In the genomic region with DNA sequence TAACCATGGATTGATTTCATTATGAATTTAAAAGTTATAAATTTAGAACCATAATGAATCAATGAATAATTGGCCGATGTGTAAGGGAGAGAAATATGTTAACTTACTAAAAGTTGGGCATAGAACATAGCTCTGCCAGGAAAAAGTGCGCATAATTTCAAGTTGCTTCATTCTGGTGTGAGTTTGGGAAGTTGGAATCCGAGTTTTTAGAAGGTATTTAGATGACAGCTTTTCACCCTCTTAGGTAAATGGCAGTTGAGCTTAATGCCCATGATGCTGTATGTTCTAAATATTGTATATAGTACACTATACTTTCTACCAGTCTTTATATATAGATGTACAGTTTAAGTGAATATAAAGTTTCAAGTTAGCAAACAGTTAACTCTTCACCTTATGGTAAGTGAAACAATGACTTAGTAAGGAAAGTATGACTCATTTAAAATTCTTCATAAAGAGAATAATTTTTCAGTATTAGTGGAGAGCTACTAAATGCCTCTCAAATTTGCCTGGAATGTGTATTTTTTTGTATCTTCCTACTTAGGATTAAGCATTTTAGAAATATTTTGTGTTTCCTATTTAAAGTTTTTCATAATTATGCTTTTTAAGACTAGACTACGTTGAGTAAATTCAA, we compare ENCODE assay signal across 9 cellular contexts. TPM values are rescaled to one million over a fixed set of nuclear protein-coding genes. Genes with fewer than 3 reads are reported as not detected.
DNase-seq lines count a peak whose midpoint lies in the region; ATAC-seq, FAIRE-seq and TF ChIP-seq lines count a peak whose summit lies in the region.
"Had no signal": no experiment of that assay in that cellular context is flagged by ENCODE, and none has a peak within 500 bp of the region (broad histone marks: within the 10 kb centered on the region; RNA-seq: fewer than 3 reads in every experiment).

No MANE protein-coding gene starts in this region.

- intact Hi-C loops in heart left ventricle (cut with DNase I), result loop anchor here in 8 of 10 donors (5.0 to 10.0 kb wide), 5 partner anchors 71 to 381 kb away; a partner anchor contains a TSS
- intact Hi-C loops in left ventricle myocardium superior (cut with micrococcal nuclease), result no loop called here
- intact Hi-C loops in transverse colon (cut with DNase I; ENCODE audit: low total_unique reads), result no loop called here

- no peak for TF ChIP-seq EP300 in transverse colon (IDR thresholded peaks at IDR 0.05; ENCODE audit: low read depth)

- H3K4me1 ChIP-seq in heart left ventricle, result peaks cover 0 to 46% (median 30%) of the 10 kb centered on the region in 12 donors
- H3K4me1 ChIP-seq in keratinocyte (ENCODE audit: control insufficient read depth, extremely low read depth, insufficient read depth, low read length), result peaks cover 30% of the 10 kb centered on the region
- peaks cover 0 to 27% (median 12%) of the 10 kb centered on the region in 4 donors for H3K4me1 ChIP-seq in transverse colon

- H3K4me3 ChIP-seq in heart left ventricle (peak overlapping the region in 11 of 12 donors; percentile 62 to 97 (median 91)), keratinocyte (ENCODE audit: control insufficient read depth in 2 of 3, extremely low read depth in 1 of 3, insufficient read depth in 2 of 3, low read depth in 1 of 3, low read length in 3 of 3) (peak overlapping the region; percentile 80 to 99 (median 92)), transverse colon (peak overlapping the region in 3 of 4 donors; percentile 61 to 92 (median 90))

- H3K9me3 ChIP-seq in heart left ventricle, result no peaks in the 10 kb centered on the region
- H3K9me3 ChIP-seq in keratinocyte (ENCODE audit: control insufficient read depth, low read depth, low read length), result no peaks in the 10 kb centered on the region
- no peaks in the 10 kb centered on the region for H3K9me3 ChIP-seq in transverse colon

- in situ Hi-C loops in transverse colon (cut with MboI; ENCODE audit: low pct_ligation_motif_present in 1 of 4, low pct_unique_long_range_greater_than_20kb in 1 of 4, low sequenced_read_pairs in 3 of 4), result no loop called here

- H3K36me3 ChIP-seq in heart left ventricle (no peaks in the 10 kb centered on the region), keratinocyte (ENCODE audit: control insufficient read depth in 2 of 2, extremely low read depth in 1 of 2, insufficient read depth in 2 of 2, low read length in 2 of 2) (peaks cover 2 to 9% of the 10 kb centered on the region in 2 experiments), transverse colon (no peaks in the 10 kb centered on the region)

- H3K27me3 ChIP-seq in heart left ventricle (no peaks in the 10 kb centered on the region), keratinocyte (ENCODE audit: control insufficient read depth, extremely low read depth, insufficient read depth, low read length) (no peaks in the 10 kb centered on the region), transverse colon (no peaks in the 10 kb centered on the region)

- H3K79me2 ChIP-seq in keratinocyte (ENCODE audit: control insufficient read depth, insufficient read depth, low read length), result peaks cover 62% of the 10 kb centered on the region

- H3K27ac ChIP-seq in heart left ventricle (peak overlapping the region in 4 of 12 donors; percentile 95 to 99 (median 98)), keratinocyte (ENCODE audit: control insufficient read depth, insufficient read depth, low read length) (peak overlapping the region; percentile 96), transverse colon (peak overlapping the region in 3 of 4 donors; percentile 97 to 99 (median 97))

- no peaks in the 10 kb centered on the region for H3K27me3 Mint-ChIP-seq in activated T-helper 17 cell treated with anti-CD3 and anti-CD28 coated beads, Interleukin-2, amount 50 U/mL, for 72 hours

- no peak overlapping the region for H2AFZ ChIP-seq in keratinocyte (ENCODE audit: control insufficient read depth, low read length)

- dilution Hi-C loops in keratinocyte (cut with MboI; ENCODE audit: extremely low pct_ligation_motif_present, low sequenced_read_pairs), result no loop called here

- H3K9ac ChIP-seq in keratinocyte (ENCODE audit: control insufficient read depth, extremely low read depth, insufficient read depth, low read length), result peak overlapping the region; percentile 95

- H3K4me1 Mint-ChIP-seq in activated T-helper 17 cell treated with anti-CD3 and anti-CD28 coated beads, Interleukin-2, amount 50 U/mL, for 72 hours, result peaks cover 21% of the 10 kb centered on the region

- 57 to 70% (median 61%) methylated on average over 4 of the region's 4 CpGs for WGBS in heart left ventricle, 4 donors
- 45 to 46% methylated on average over 4 of the region's 4 CpGs for WGBS in transverse colon (ENCODE audit: low coverage in 1 of 2), 2 donors

- DNase-seq in heart left ventricle, result no peak
- DNase-seq in left ventricle myocardium superior, result no peak
- no peak for DNase-seq in keratinocyte (ENCODE audit: low read depth, low spot score)
- no peak for DNase-seq in transverse colon
- DNase-seq in GDM1 (lab: John Stamatoyannopoulos, UW), result no peak
- DNase-seq in GM19238 (ENCODE audit: insufficient read length, low spot score), result no peak

- TF ChIP-seq POLR2A in heart left ventricle (IDR thresholded peaks at IDR 0.05), result no peak
- TF ChIP-seq POLR2A in transverse colon (IDR thresholded peaks at IDR 0.05), result no peak

- no peaks in the 10 kb centered on the region for H3K36me3 Mint-ChIP-seq in activated T-helper 17 cell treated with anti-CD3 and anti-CD28 coated beads, Interleukin-2, amount 50 U/mL, for 72 hours (ENCODE audit: low read depth)

- peak overlapping the region; percentile 91 for H3K27ac Mint-ChIP-seq in activated T-helper 17 cell treated with anti-CD3 and anti-CD28 coated beads, Interleukin-2, amount 50 U/mL, for 72 hours

- no peaks in the 10 kb centered on the region for H3K9me3 Mint-ChIP-seq in activated T-helper 17 cell treated with anti-CD3 and anti-CD28 coated beads, Interleukin-2, amount 50 U/mL, for 72 hours

- H3K9me1 ChIP-seq in keratinocyte (ENCODE audit: control insufficient read depth, extremely low read depth, insufficient read depth, low read length), result no peaks in the 10 kb centered on the region

- peak overlapping the region; percentile 62 for H3K4me2 ChIP-seq in keratinocyte (ENCODE audit: control insufficient read depth, extremely low read depth, insufficient read depth, low read depth, low read length)

- FAIRE-seq in keratinocyte (lab: Jason Lieb, UNC), result no peak
- FAIRE-seq: GM18507 had no signal

- no peak for TF ChIP-seq CTCF in heart left ventricle (IDR thresholded peaks at IDR 0.05)
- no peak for TF ChIP-seq CTCF in keratinocyte (optimal IDR thresholded peaks at IDR 0.05 in 1 of 3, IDR thresholded peaks at IDR 0.05 in 1 of 3, conservative IDR thresholded peaks at IDR 0.05 in 1 of 3; ENCODE audit: extremely low read depth in 1 of 3, insufficient read depth in 2 of 3, low read length in 3 of 3)
- TF ChIP-seq CTCF in transverse colon (IDR thresholded peaks at IDR 0.05), result no peak

- no peak overlapping the region for H3K4me3 Mint-ChIP-seq in activated T-helper 17 cell treated with anti-CD3 and anti-CD28 coated beads, Interleukin-2, amount 50 U/mL, for 72 hours

- no peak for ATAC-seq in heart left ventricle
- ATAC-seq in left ventricle myocardium superior, result no peak
- no peak for ATAC-seq in activated T-helper 17 cell treated with anti-CD3 and anti-CD28 coated beads, Interleukin-2, amount 50 U/mL, for 72 hours (replicated peaks)
- no peak for ATAC-seq in GM18520 (IDR thresholded peaks at IDR 0.05; ENCODE audit: unreplicated experiment)

- no peaks in the 10 kb centered on the region for H4K20me1 ChIP-seq in keratinocyte (ENCODE audit: control insufficient read depth, extremely low read depth, insufficient read depth, low read length)

RNA-seq across cellular contexts. Expression of a gene that starts 1.6 kb away (rescaled TPM):
- total RNA-seq in heart left ventricle (10 to 100 TPM; 16.5 to 36.4 (median 21.3) TPM), left ventricle myocardium superior (19.4 TPM), transverse colon (10 to 100 TPM in 3 of 4 donors, 1 to 10 TPM in 1; 6.8 to 37.6 (median 16.3) TPM)
- polyA plus RNA-seq in heart left ventricle (10 to 100 TPM in 1 of 2 donors, 1 to 10 TPM in 1; 4.3 to 15.1 TPM), keratinocyte (30.6 to 44.3 TPM (median 32.7 TPM) in 3 replicates)
- 10 to 100 TPM; 40.9 to 47.2 TPM for total RNA-seq in activated T-helper 17 cell treated with anti-CD3 and anti-CD28 coated beads, Interleukin-2, amount 50 U/mL, for 72 hours
- polyA plus RNA-seq in keratinocyte (2011; ENCODE audit: low read depth), result 50.8 TPM
- polyA plus RNA-seq in keratinocyte (2011; cell fraction: cytosol; rRNA removed), result 13.2 and 30.3 TPM in 2 replicates
- 38.1 and 51.3 TPM in 2 replicates for polyA plus RNA-seq in keratinocyte (2011; cell fraction: nucleus; rRNA removed)
- 18.1 and 24.4 TPM in 2 replicates for polyA plus RNA-seq in keratinocyte (2012; ENCODE audit: low replicate concordance)
- polyA minus RNA-seq in keratinocyte, result 2.3 to 32.5 TPM (median 12.1 TPM) in 3 replicates
- 17.3 TPM for polyA minus RNA-seq in keratinocyte (2011; cell fraction: cytosol; rRNA and poly(A)+ RNA removed)
- 26.7 and 49.9 TPM in 2 replicates for polyA minus RNA-seq in keratinocyte (2011; cell fraction: nucleus; rRNA and poly(A)+ RNA removed)

Comparison
In these comparisons a context has a peak if more than half of its experiments do, and no peak if none do; other contexts are left out.
1. intact Hi-C loops: an anchor here in heart left ventricle (5.0 to 10.0 kb wide); none called in left ventricle myocardium superior and transverse colon.